ENCODE assay signal across 8 cellular contexts in the genomic region with DNA sequence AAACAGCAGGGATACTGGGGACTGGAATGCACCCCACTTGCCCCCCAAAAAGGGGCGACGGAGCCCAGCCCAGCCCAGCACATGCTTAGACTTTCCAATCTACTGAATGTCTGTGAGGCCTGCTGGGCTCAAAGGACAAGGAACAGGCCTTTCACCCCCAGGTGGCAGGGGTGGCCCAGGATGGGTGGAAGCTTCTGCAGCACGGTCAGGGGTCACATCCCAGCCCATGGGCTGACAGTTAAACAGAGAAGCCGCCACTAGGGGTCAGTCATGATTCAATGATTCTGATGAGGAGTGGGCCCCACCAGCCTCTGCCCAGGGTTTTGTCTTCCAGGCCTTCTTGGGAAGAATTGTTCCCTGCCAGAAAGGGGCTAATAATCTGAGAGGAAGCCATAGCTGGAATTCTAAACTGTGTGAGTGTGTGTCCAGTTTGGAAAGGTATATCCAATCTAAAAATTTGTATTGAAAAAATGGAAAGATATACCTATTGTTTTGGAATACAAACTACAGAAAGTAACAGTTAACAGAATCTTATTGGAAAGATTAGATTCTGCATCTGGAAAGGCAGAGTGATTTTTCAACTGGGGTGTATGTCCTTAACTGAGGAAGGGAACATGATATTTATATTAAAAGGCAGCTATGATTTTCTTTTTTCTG. TPM values are rescaled to one million over a fixed set of nuclear protein-coding genes. Genes with fewer than 3 reads are reported as not detected.
DNase-seq lines count a peak whose midpoint lies in the region; ATAC-seq, FAIRE-seq and TF ChIP-seq lines count a peak whose summit lies in the region.

No MANE protein-coding gene starts in this region.

- H3K4me3 Mint-ChIP-seq in activated CD4-positive, alpha-beta memory T cell treated with anti-CD3 and anti-CD28 coated beads, Interleukin-2, amount 10 ng/mL, durations not matched to agents 7 days and 5 days, result no peak overlapping the region

- peaks cover 13% of the 10 kb centered on the region for H3K4me1 Mint-ChIP-seq in activated CD4-positive, alpha-beta memory T cell treated with anti-CD3 and anti-CD28 coated beads, Interleukin-2, amount 10 ng/mL, durations not matched to agents 7 days and 5 days

- H3K36me3 Mint-ChIP-seq in activated CD4-positive, alpha-beta memory T cell treated with anti-CD3 and anti-CD28 coated beads, Interleukin-2, amount 10 ng/mL, durations not matched to agents 7 days and 5 days (ENCODE audit: low read depth), result no peaks in the 10 kb centered on the region

- H3K9me3 Mint-ChIP-seq in activated CD4-positive, alpha-beta memory T cell treated with anti-CD3 and anti-CD28 coated beads, Interleukin-2, amount 10 ng/mL, durations not matched to agents 7 days and 5 days, result no peaks in the 10 kb centered on the region

- WGBS in pancreas, 2 donors, result 41 to 50% methylated on average over 4 of the region's 4 CpGs

- peak; percentile 50 to 74 (median 72) for ATAC-seq in pancreas
- no peak for ATAC-seq in GM19467 (IDR thresholded peaks at IDR 0.05; ENCODE audit: unreplicated experiment)
- ATAC-seq in HG02588 (IDR thresholded peaks at IDR 0.05; ENCODE audit: unreplicated experiment), result no peak

- H3K9me3 ChIP-seq in pancreas, result no peaks in the 10 kb centered on the region

- H3K27me3 Mint-ChIP-seq in activated CD4-positive, alpha-beta memory T cell treated with anti-CD3 and anti-CD28 coated beads, Interleukin-2, amount 10 ng/mL, durations not matched to agents 7 days and 5 days, result peaks cover 24% of the 10 kb centered on the region

- DNase-seq in AG09309 (ENCODE audit: low read depth) (no peak), GM13976 (ENCODE audit: low spot score) (peak; percentile 82), NCI-H226 (peak; percentile 34), fibroblast of the aortic adventitia (ENCODE audit: low read depth) (peak; percentile 36), pancreas (peak in 2 of 6 donors; percentile 43 to 50)
- peak; percentile 39 for DNase-seq in activated CD4-positive, alpha-beta memory T cell treated with anti-CD3 and anti-CD28 coated beads, Interleukin-2, amount 10 ng/mL, durations not matched to agents 7 days and 5 days

- no peaks in the 10 kb centered on the region for H3K27me3 ChIP-seq in pancreas

- H3K36me3 ChIP-seq in pancreas, result no peaks in the 10 kb centered on the region

- no peak overlapping the region for H3K27ac ChIP-seq in pancreas

- in situ Hi-C loops in GM13976 (cut with MboI; ENCODE audit: low sequenced_read_pairs, unreplicated experiment), result loop anchor here (10.0 kb wide), 1 partner anchor 76 kb away; no protein-coding TSS in a partner anchor

- H3K4me1 ChIP-seq in pancreas, result no peaks in the 10 kb centered on the region

- TF ChIP-seq CTCF in AG09309 (IDR thresholded peaks at IDR 0.05; ENCODE audit: control insufficient read depth, insufficient read depth, low read depth, low read length, missing control alignments), result peak; percentile 63
- peak; percentile 50 for TF ChIP-seq CTCF in GM13976 (IDR thresholded peaks at IDR 0.05; ENCODE audit: borderline replicate concordance, control extremely low read depth, extremely low read depth, insufficient read depth, missing control alignments)
- TF ChIP-seq CTCF in fibroblast of the aortic adventitia (IDR thresholded peaks at IDR 0.05; ENCODE audit: insufficient read depth, low read length), result peak; percentile 58
- TF ChIP-seq CTCF in pancreas (IDR thresholded peaks at IDR 0.05), result peak; percentile 19 to 44 (median 37)

- H3K4me3 ChIP-seq in AG09309 (ENCODE audit: control insufficient read depth, low read depth, low read length) (no peak overlapping the region), fibroblast of the aortic adventitia (ENCODE audit: low read depth, low read length) (no peak overlapping the region), pancreas (no peak overlapping the region)

- POLR2A ChIA-PET in activated CD4-positive, alpha-beta memory T cell treated with anti-CD3 and anti-CD28 coated beads, Interleukin-2, amount 10 ng/mL, durations not matched to agents 7 days and 5 days (lab: Charles Lee), result no interaction called here

- intact Hi-C loops in pancreas (cut with DNase I), result no loop called here

- CTCF ChIA-PET in activated CD4-positive, alpha-beta memory T cell treated with anti-CD3 and anti-CD28 coated beads, Interleukin-2, amount 10 ng/mL, durations not matched to agents 7 days and 5 days (lab: Charles Lee), result interaction anchor here (0.9 to 3.2 kb wide), 6 partner anchors 14 to 116 kb away, joined by 3 to 27 read pairs (median 4); no protein-coding TSS in a partner anchor

- FAIRE-seq in pancreas (lab: Jason Lieb, UNC), result no peak

- no peak overlapping the region for H3K27ac Mint-ChIP-seq in activated CD4-positive, alpha-beta memory T cell treated with anti-CD3 and anti-CD28 coated beads, Interleukin-2, amount 10 ng/mL, durations not matched to agents 7 days and 5 days

RNA-seq across cellular contexts. Expression of a gene that starts 2.2 kb away (rescaled TPM):
- not detected for total RNA-seq in activated CD4-positive, alpha-beta memory T cell treated with anti-CD3 and anti-CD28 coated beads, Interleukin-2, amount 10 ng/mL, durations not matched to agents 7 days and 5 days
- total RNA-seq in fibroblast of the aortic adventitia (ENCODE audit: low replicate concordance) (not detected in 2 replicates), pancreas (under 1 TPM in 1 of 6 donors, not detected in 5; 0.18 TPM)
- polyA plus RNA-seq in pancreas, result under 1 TPM in 1 of 2 donors, not detected in 1; 0.02 TPM

RNA-seq across cellular contexts. Expression of a gene that starts 18.0 kb away (rescaled TPM):
- not detected for total RNA-seq in activated CD4-positive, alpha-beta memory T cell treated with anti-CD3 and anti-CD28 coated beads, Interleukin-2, amount 10 ng/mL, durations not matched to agents 7 days and 5 days
- total RNA-seq in fibroblast of the aortic adventitia (ENCODE audit: low replicate concordance) (under 0.01 TPM in 1 of 2 replicates, not detected in the other), pancreas (under 1 TPM in 5 of 6 donors, not detected in 1; 0.05 to 0.25 (median 0.17) TPM)
- polyA plus RNA-seq in pancreas, result 1 to 10 TPM in 1 of 2 donors, not detected in 1; 1.0 TPM

Comparison
In these comparisons a context has a peak if more than half of its experiments do, and no peak if none do; other contexts are left out.
1. ATAC-seq: peak in pancreas (4 of 4); none in GM19467 (single experiment) and HG02588 (single experiment).
2. Peak in every context shown above with its lines, with median percentiles within 50 percentile points of each other: CTCF ChIP-seq.